9 cellular contexts compared by ENCODE assay signal in the genomic region with DNA sequence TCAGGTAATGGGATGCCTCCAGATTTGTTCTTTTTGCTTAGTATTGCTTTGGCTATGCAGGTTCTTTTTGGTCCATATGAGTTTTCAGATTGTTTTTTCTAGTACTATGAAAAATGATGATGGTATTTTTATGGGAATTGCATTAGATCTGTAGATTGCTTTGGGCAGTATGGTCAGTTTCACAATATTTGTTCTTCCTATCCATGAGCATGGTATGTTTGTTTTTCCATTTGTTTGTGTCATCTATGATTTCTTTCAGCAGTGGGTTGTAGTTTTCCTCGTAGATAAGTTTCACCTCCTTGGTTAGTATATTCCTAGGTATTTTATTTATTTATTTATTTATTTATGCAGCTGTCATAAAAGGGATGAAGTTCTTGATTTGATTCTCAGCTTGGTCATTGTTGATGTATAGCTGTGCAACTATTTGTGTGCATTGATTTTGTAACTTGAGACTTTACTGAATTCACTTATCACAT.
"Had no signal": no experiment of that assay in that cellular context is flagged by ENCODE, and none has a peak within 500 bp of the region (broad histone marks: within the 10 kb centered on the region; RNA-seq: fewer than 3 reads in every experiment).

No MANE protein-coding gene starts in this region.

- H3K27ac Mint-ChIP-seq: GM23338, H9, HFFc6 had no signal

- H3K9ac ChIP-seq: GM23248 had no signal

- H2AFZ ChIP-seq: GM23248, GM23338 had no signal

- DNase-seq: GM23248, GOT3, H7, H9, HCEC 1CT, HFFc6 had no signal

- H3K4me3 Mint-ChIP-seq: GM23338, H9, HFFc6 had no signal

- H3K4me2 ChIP-seq: GM23338 had no signal

- H3K4me3 ChIP-seq: GM23248, GM23338, HAP-1 had no signal

- H3K36me3 ChIP-seq: HAP-1 had no signal

- ATAC-seq: GM23338, HCT116 had no signal

- H3K4me1 ChIP-seq: HAP-1 had no signal

- H3K4me1 Mint-ChIP-seq: GM23338, H9 had no signal

- H3K27ac ChIP-seq: GM23248 had no signal

- H3K9me3 ChIP-seq: HAP-1 had no signal
